1 cellular context compared by ENCODE assay signal in the genomic region with DNA sequence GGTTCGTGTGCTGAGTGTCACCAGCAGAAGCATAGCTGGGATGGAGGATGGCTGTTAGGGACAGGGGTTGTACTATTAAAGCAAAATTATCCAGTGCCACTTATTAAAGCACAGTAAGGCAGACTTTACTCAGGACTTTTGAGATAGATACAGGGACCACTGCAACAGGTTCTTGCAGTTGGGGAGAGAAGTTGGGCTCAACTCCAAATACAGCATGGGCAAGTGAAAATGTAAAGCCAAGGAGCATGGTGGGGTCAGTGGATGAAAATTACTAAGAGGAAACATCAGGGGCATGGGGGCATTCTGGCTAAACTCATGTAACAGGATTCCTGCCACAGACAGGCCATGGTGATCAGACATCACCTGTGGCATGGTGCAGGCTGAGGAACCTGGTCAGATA.
TF ChIP-seq lines count a peak whose summit lies in the region.

No MANE protein-coding gene starts in this region.

TF ChIP-seq in IMR-90, 13 proteins besides CTCF, POLR2A, EP300 and RAD21:
- TF ChIP-seq, protein P1, sequence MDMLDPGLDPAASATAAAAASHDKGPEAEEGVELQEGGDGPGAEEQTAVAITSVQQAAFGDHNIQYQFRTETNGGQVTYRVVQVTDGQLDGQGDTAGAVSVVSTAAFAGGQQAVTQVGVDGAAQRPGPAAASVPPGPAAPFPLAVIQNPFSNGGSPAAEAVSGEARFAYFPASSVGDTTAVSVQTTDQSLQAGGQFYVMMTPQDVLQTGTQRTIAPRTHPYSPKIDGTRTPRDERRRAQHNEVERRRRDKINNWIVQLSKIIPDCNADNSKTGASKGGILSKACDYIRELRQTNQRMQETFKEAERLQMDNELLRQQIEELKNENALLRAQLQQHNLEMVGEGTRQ (IDR thresholded peaks at IDR 0.05; ENCODE audit: low read depth, low read length) = no peak
- TF ChIP-seq NFE2L2 (IDR thresholded peaks at IDR 0.05; ENCODE audit: low read depth, low read length) = no peak
- TF ChIP-seq CEBPB (IDR thresholded peaks at IDR 0.05; ENCODE audit: low read depth, low read length) = no peak
- TF ChIP-seq RFX5 (IDR thresholded peaks at IDR 0.05; ENCODE audit: low read depth, low read length) = no peak
- no peak for TF ChIP-seq CHD1 (IDR thresholded peaks at IDR 0.05; ENCODE audit: low read depth, low read length)
- TF ChIP-seq MAFK (IDR thresholded peaks at IDR 0.05; ENCODE audit: low read depth, low read length) = no peak
- TF ChIP-seq MAZ (IDR thresholded peaks at IDR 0.05; ENCODE audit: borderline replicate concordance, low read depth, low read length) = no peak
- TF ChIP-seq, protein P2, sequence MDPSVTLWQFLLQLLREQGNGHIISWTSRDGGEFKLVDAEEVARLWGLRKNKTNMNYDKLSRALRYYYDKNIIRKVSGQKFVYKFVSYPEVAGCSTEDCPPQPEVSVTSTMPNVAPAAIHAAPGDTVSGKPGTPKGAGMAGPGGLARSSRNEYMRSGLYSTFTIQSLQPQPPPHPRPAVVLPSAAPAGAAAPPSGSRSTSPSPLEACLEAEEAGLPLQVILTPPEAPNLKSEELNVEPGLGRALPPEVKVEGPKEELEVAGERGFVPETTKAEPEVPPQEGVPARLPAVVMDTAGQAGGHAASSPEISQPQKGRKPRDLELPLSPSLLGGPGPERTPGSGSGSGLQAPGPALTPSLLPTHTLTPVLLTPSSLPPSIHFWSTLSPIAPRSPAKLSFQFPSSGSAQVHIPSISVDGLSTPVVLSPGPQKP (IDR thresholded peaks at IDR 0.05; ENCODE audit: borderline replicate concordance, low read depth, low read length) = no peak
- TF ChIP-seq BHLHE40 (IDR thresholded peaks at IDR 0.05; ENCODE audit: low read depth, low read length) = no peak
- no peak for TF ChIP-seq FOS (IDR thresholded peaks at IDR 0.05; ENCODE audit: low read depth, low read length)
- no peak for TF ChIP-seq RCOR1 (IDR thresholded peaks at IDR 0.05; ENCODE audit: insufficient replicate concordance, low read length)
- TF ChIP-seq MXI1 (IDR thresholded peaks at IDR 0.05; ENCODE audit: borderline replicate concordance, low read depth, low read length) = no peak
- TF ChIP-seq SMC3 (IDR thresholded peaks at IDR 0.05; ENCODE audit: low read depth, low read length) = no peak
